In the genomic region with DNA sequence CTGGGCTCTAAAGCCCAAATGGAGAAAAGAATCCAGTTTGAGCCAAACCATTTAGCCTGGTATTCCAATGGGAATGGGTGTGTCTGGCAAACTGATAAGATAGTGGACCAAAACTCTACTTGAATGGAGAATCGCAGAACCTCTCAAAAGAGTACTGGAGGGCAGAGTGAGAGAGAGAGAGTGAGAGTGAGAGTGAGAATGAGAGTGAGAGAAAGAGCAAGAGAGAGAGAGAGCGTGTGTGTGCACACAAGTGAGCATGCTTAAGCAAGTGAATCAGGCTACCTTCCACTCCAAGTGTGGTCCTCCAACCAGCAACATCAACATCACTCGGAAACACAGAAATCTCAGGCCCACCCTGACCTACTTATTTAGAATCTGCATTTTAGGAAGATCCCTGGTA, we compare ENCODE assay signal across 31 cellular contexts. TPM values are rescaled to one million over a fixed set of nuclear protein-coding genes. Genes with fewer than 3 reads are reported as not detected.
A peak's percentile ranks its signal among the peaks of the same experiment; 100 is the strongest.
DNase-seq lines count a peak whose midpoint lies in the region; TF ChIP-seq lines count a peak whose summit lies in the region.
"Had no signal": no experiment of that assay in that cellular context is flagged by ENCODE, and none has a peak within 500 bp of the region (broad histone marks: within the 10 kb centered on the region; RNA-seq: fewer than 3 reads in every experiment).

No MANE protein-coding gene starts in this region.

- H4K20me1 ChIP-seq in mammary epithelial cell (ENCODE audit: insufficient read depth, low read length) = no peaks in the 10 kb centered on the region
- H4K20me1 ChIP-seq: BLaER1; BLaER1 treated with 17β-estradiol and CSF1 and Interleukin-3, amounts not matched to agents 10 nM and 100 nM had no signal

- H3K79me2 ChIP-seq in mammary epithelial cell (ENCODE audit: insufficient read depth, low read length) = no peaks in the 10 kb centered on the region

- DNase-seq in ELF-1 (ENCODE audit: low read depth, low spot score) (peak; percentile 18), fibroblast of the aortic adventitia (ENCODE audit: low read depth) (peak; percentile 7), mammary epithelial cell (no peak), G401 (ENCODE audit: low spot score) (no peak), NOMO-1 (lab: John Stamatoyannopoulos, UW; ENCODE audit: unreplicated experiment in 2 of 2) (no peak)
- DNase-seq: 8988T; ACHN; AML-193; BE2C; C1 segment of cervical spinal cord; Caco-2; Calu3; CD4-positive, alpha-beta memory T cell; CD4-positive, alpha-beta T cell; CD4-positive, CD25-positive, alpha-beta regulatory T cell; CD8-positive, alpha-beta memory T cell; CD8-positive, alpha-beta T cell; COR-L47; DMS 273 treated with DMSO at 0.1 percent for 48 hours; DMS153; DMS53; DMS79; DMS79 treated with DMSO at 0.1 percent for 48 hours; DND-41; EL had no signal

- no peak overlapping the region for H3K9ac ChIP-seq in mammary epithelial cell (ENCODE audit: insufficient read depth, low read length)
- H3K9ac ChIP-seq: BLaER1; BLaER1 treated with 17β-estradiol and CSF1 and Interleukin-3, amounts not matched to agents 10 nM and 100 nM had no signal

- H3K4me2 ChIP-seq in mammary epithelial cell (ENCODE audit: insufficient read depth, low read depth, low read length) = no peak overlapping the region
- H3K4me2 ChIP-seq: A549; BLaER1; BLaER1 treated with 17β-estradiol and CSF1 and Interleukin-3, amounts not matched to agents 10 nM and 100 nM had no signal

- H3K36me3 ChIP-seq in HEK293 (ENCODE audit: control insufficient read depth in 2 of 2, insufficient read depth in 1 of 2, low read length in 2 of 2) (no peaks in the 10 kb centered on the region), mammary epithelial cell (ENCODE audit: insufficient read depth, low read length) (no peaks in the 10 kb centered on the region)
- H3K36me3 ChIP-seq: BE2C; BLaER1; BLaER1 treated with 17β-estradiol and CSF1 and Interleukin-3, amounts not matched to agents 10 nM and 100 nM had no signal

- POLR2A ChIA-PET in HEK293 (lab: Yijun Ruan, JAX) = no interaction called here

- 17% methylated on average over 3 of the region's 3 CpGs for WGBS in mammary epithelial cell (ENCODE audit: low coverage, missing lambda C conversion rate)

- CTCF ChIA-PET in HEK293 (lab: Yijun Ruan, JAX) = interaction anchor here (0.7 kb wide), 1 partner anchor 14 kb away, joined by 3 read pairs; no protein-coding TSS in a partner anchor
- CTCF ChIA-PET in mammary epithelial cell (lab: Charles Lee; ENCODE audit: low non-redundant PET) = no interaction called here

- dilution Hi-C loops in mammary epithelial cell (cut with HindIII; ENCODE audit: low sequenced_read_pairs) = no loop called here

- H3K4me1 ChIP-seq in HEK293 (ENCODE audit: control insufficient read depth, insufficient read depth, low read length) = peaks cover 7% of the 10 kb centered on the region; the same call in 1 of the 2 replicates
- H3K4me1 ChIP-seq in mammary epithelial cell (ENCODE audit: insufficient read depth, low read length) = no peaks in the 10 kb centered on the region
- H3K4me1 ChIP-seq: A549; BE2C; BLaER1; BLaER1 treated with 17β-estradiol and CSF1 and Interleukin-3, amounts not matched to agents 10 nM and 100 nM; Caco-2 had no signal

- no peak overlapping the region for H2AFZ ChIP-seq in mammary epithelial cell (ENCODE audit: low read depth, low read length)

- H3K27ac ChIP-seq in HEK293 (ENCODE audit: extremely low read depth, low read depth, low read length) (no peak overlapping the region), mammary epithelial cell (ENCODE audit: insufficient read depth, low read depth, low read length) (no peak overlapping the region)
- H3K27ac ChIP-seq: 22Rv1; A549; BLaER1; BLaER1 treated with 17β-estradiol and CSF1 and Interleukin-3, amounts not matched to agents 10 nM and 100 nM; C4-2B had no signal

- TF ChIP-seq CTCF in HEK293 (tag by site-specific recombination; IDR thresholded peaks at IDR 0.05) = no peak
- TF ChIP-seq CTCF in fibroblast of the aortic adventitia (IDR thresholded peaks at IDR 0.05; ENCODE audit: insufficient read depth, low read length) = no peak
- TF ChIP-seq CTCF in mammary epithelial cell (conservative IDR thresholded peaks at IDR 0.05 in 1 of 2, IDR thresholded peaks at IDR 0.05 in 1 of 2; ENCODE audit: extremely low read depth in 1 of 2, insufficient read depth in 1 of 2, low read depth in 1 of 2, low read length in 2 of 2) = no peak

- intact Hi-C loops in mammary epithelial cell (cut with micrococcal nuclease) = no loop called here

- H3K9me3 ChIP-seq in HEK293 (ENCODE audit: control insufficient read depth, insufficient read depth, low read depth, low read length) = peaks cover 36% of the 10 kb centered on the region
- H3K9me3 ChIP-seq in mammary epithelial cell (replicated peaks; ENCODE audit: insufficient read depth, low read length) = peaks cover 8% of the 10 kb centered on the region
- H3K9me3 ChIP-seq: BE2C had no signal

- no TSS peak for BruUV-seq in mammary epithelial cell (replicated peaks; lab: Mats Ljungman, UMichigan)

- in situ Hi-C loops in mammary epithelial cell (cut with MboI; ENCODE audit: low sequenced_read_pairs in 2 of 2) = no loop called here
- in situ Hi-C loops in G401 (cut with HindIII; ENCODE audit: low sequenced_read_pairs) = no loop called here

- no peak overlapping the region for H3K4me3 ChIP-seq in HEK293 (ENCODE audit: low read depth, low read length)
- no peak overlapping the region for H3K4me3 ChIP-seq in fibroblast of the aortic adventitia (ENCODE audit: low read depth, low read length)
- no peak overlapping the region for H3K4me3 ChIP-seq in mammary epithelial cell (replicated peaks in 1 of 3; ENCODE audit: insufficient read depth in 1 of 3, low read depth in 2 of 3, low read length in 3 of 3)
- H3K4me3 ChIP-seq: A549; BLaER1; BLaER1 treated with 17β-estradiol and CSF1 and Interleukin-3, amounts not matched to agents 10 nM and 100 nM had no signal

- H3K27me3 ChIP-seq in mammary epithelial cell (ENCODE audit: insufficient read depth, low read length) = no peaks in the 10 kb centered on the region
- H3K27me3 ChIP-seq: BE2C; BLaER1; BLaER1 treated with 17β-estradiol and CSF1 and Interleukin-3, amounts not matched to agents 10 nM and 100 nM had no signal

TF ChIP-seq in HEK293, 187 proteins besides CTCF, POLR2A, EP300 and RAD21:
- TF ChIP-seq ZNF138 (tag by site-specific recombination; IDR thresholded peaks at IDR 0.05; ENCODE audit: borderline replicate concordance) (no peak), PRDM1 (tag by site-specific recombination; IDR thresholded peaks at IDR 0.05) (peak; percentile 91)

RNA-seq across cellular contexts. Expression of a gene that starts 58.8 kb away (rescaled TPM):
- 26.9 and 46.4 TPM in 2 replicates for total RNA-seq in fibroblast of the aortic adventitia (ENCODE audit: low replicate concordance)
- 10 to 100 TPM; 27.0 to 35.3 TPM for total RNA-seq in mammary epithelial cell
- 49.3 TPM for polyA plus RNA-seq in mammary epithelial cell
- 57.9 TPM for polyA minus RNA-seq in mammary epithelial cell
- total RNA-seq in G401 (2014; rRNA removed; shearing (Covaris generic)) = 52.4 and 60.4 TPM in 2 replicates

Comparison
In these comparisons a context has a peak if more than half of its experiments do, and no peak if none do; other contexts are left out.
1. DNase-seq: peak in ELF-1 (single experiment) and fibroblast of the aortic adventitia (single experiment); none in mammary epithelial cell (single experiment), G401 (single experiment) and NOMO-1 (0 of 2).